In the genomic region with DNA sequence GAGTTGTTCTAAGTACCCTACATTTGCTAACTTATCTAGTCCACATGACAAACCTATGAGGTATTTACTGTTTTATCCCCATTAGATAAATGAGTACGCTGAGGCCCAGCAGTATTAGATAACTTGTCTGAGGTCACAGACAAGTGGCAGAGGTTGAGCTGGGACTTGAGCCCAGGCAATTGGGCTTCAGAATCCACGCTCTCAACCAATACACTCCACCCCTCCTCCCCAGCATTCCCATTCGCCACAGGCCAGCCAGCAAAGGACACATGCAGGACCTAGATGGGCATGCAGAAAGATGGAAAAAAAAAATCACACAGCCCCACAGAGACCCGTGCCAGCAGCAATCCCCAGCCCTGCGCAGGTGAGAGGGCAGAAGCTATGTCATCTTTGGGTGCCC, we compare ENCODE assay signal across 10 cellular contexts. TPM values are rescaled to one million over a fixed set of nuclear protein-coding genes. Genes with fewer than 3 reads are reported as not detected.
DNase-seq lines count a peak whose midpoint lies in the region; ATAC-seq and TF ChIP-seq lines count a peak whose summit lies in the region.
"Had no signal": no experiment of that assay in that cellular context is flagged by ENCODE, and none has a peak within 500 bp of the region (broad histone marks: within the 10 kb centered on the region; RNA-seq: fewer than 3 reads in every experiment).

No MANE protein-coding gene starts in this region.

- H3K9me2 ChIP-seq in neural cell (ENCODE audit: insufficient read depth, low read length), result no peaks in the 10 kb centered on the region

- peak overlapping the region; percentile 41 for H3K9ac ChIP-seq in neural cell (ENCODE audit: low read length)

- no peak for TF ChIP-seq EP300 in neural cell (conservative IDR thresholded peaks at IDR 0.05; ENCODE audit: poor library complexity, severe bottlenecking)

- no peaks in the 10 kb centered on the region for H3K27me3 Mint-ChIP-seq in stimulated activated naive CD8-positive, alpha-beta T cell treated with anti-CD3 and anti-CD28 coated beads, Interleukin-15, Interleukin-2, amounts not matched to agents 100 ng/mL and 50 ng/mL, for 24 hours
- H3K27me3 Mint-ChIP-seq in effector memory CD8-positive, alpha-beta T cell, result no peaks in the 10 kb centered on the region

- H3K9me3 Mint-ChIP-seq in stimulated activated naive CD8-positive, alpha-beta T cell treated with anti-CD3 and anti-CD28 coated beads, Interleukin-15, Interleukin-2, amounts not matched to agents 100 ng/mL and 50 ng/mL, for 24 hours, result no peaks in the 10 kb centered on the region
- no peaks in the 10 kb centered on the region for H3K9me3 Mint-ChIP-seq in effector memory CD8-positive, alpha-beta T cell

- no peak for TF ChIP-seq POLR2A in GM18505 (IDR thresholded peaks at IDR 0.05; ENCODE audit: borderline replicate concordance, extremely low read depth, insufficient read depth, insufficient read length)

- H2AFZ ChIP-seq in neural cell (ENCODE audit: low read depth, low read length), result no peak overlapping the region

- peaks cover 52% of the 10 kb centered on the region for H3K36me3 Mint-ChIP-seq in stimulated activated naive CD8-positive, alpha-beta T cell treated with anti-CD3 and anti-CD28 coated beads, Interleukin-15, Interleukin-2, amounts not matched to agents 100 ng/mL and 50 ng/mL, for 24 hours (ENCODE audit: low read depth)
- peaks cover 28% of the 10 kb centered on the region for H3K36me3 Mint-ChIP-seq in effector memory CD8-positive, alpha-beta T cell (ENCODE audit: insufficient read depth)

- no peaks in the 10 kb centered on the region for H4K20me1 ChIP-seq in neural cell (ENCODE audit: insufficient read depth)

- H3K4me3 Mint-ChIP-seq in stimulated activated naive CD8-positive, alpha-beta T cell treated with anti-CD3 and anti-CD28 coated beads, Interleukin-15, Interleukin-2, amounts not matched to agents 100 ng/mL and 50 ng/mL, for 24 hours, result peak overlapping the region; percentile 77
- H3K4me3 Mint-ChIP-seq in effector memory CD8-positive, alpha-beta T cell, result peak overlapping the region; percentile 69 to 85

- TF ChIP-seq RAD21 in neural cell (conservative IDR thresholded peaks at IDR 0.05), result no peak

- peaks cover 100% of the 10 kb centered on the region for H3K4me1 Mint-ChIP-seq in stimulated activated naive CD8-positive, alpha-beta T cell treated with anti-CD3 and anti-CD28 coated beads, Interleukin-15, Interleukin-2, amounts not matched to agents 100 ng/mL and 50 ng/mL, for 24 hours (ENCODE audit: low read depth)
- peaks cover 78 to 84% of the 10 kb centered on the region in 2 donors for H3K4me1 Mint-ChIP-seq in effector memory CD8-positive, alpha-beta T cell (ENCODE audit: low read depth in 2 of 2)

- TF ChIP-seq CTCF in neural cell (IDR thresholded peaks at IDR 0.05; ENCODE audit: poor library complexity, severe bottlenecking), result no peak

- peaks cover 23% of the 10 kb centered on the region for H3K79me2 ChIP-seq in neural cell (replicated peaks; ENCODE audit: insufficient read depth, low read length)

- H3K27ac ChIP-seq in neural cell (ENCODE audit: low read length), result peak overlapping the region; percentile 46
- H3K27ac ChIP-seq: SJCRH30 had no signal

- no peak for DNase-seq in stimulated activated naive CD8-positive, alpha-beta T cell treated with anti-CD3 and anti-CD28 coated beads, Interleukin-15, Interleukin-2, amounts not matched to agents 100 U/mL and 50 U/mL, for 24 hours
- DNase-seq in effector memory CD8-positive, alpha-beta T cell, result no peak
- no peak for DNase-seq in D341Med (ENCODE audit: low spot score)
- DNase-seq: NCI-H1694 treated with DMSO at 0.1 percent for 48 hours had no signal

- no peaks in the 10 kb centered on the region for H3K9me3 ChIP-seq in neural cell (ENCODE audit: low read length)
- H3K9me3 ChIP-seq: SJCRH30 had no signal

- no peaks in the 10 kb centered on the region for H3K36me3 ChIP-seq in neural cell (ENCODE audit: insufficient read depth, low read length)

- peak overlapping the region; percentile 96 for H3K27ac Mint-ChIP-seq in stimulated activated naive CD8-positive, alpha-beta T cell treated with anti-CD3 and anti-CD28 coated beads, Interleukin-15, Interleukin-2, amounts not matched to agents 100 ng/mL and 50 ng/mL, for 24 hours
- peak overlapping the region; percentile 85 to 92 for H3K27ac Mint-ChIP-seq in effector memory CD8-positive, alpha-beta T cell

- H3K4me2 ChIP-seq in neural cell (ENCODE audit: low read length), result no peak overlapping the region

- no peaks in the 10 kb centered on the region for H3K27me3 ChIP-seq in neural cell (ENCODE audit: insufficient read depth, low read depth, low read length)
- H3K27me3 ChIP-seq: SJCRH30 had no signal

- no peak overlapping the region for H3K4me3 ChIP-seq in neural cell (ENCODE audit: low read length)
- H3K4me3 ChIP-seq: SJCRH30 had no signal

- no peak for ATAC-seq in stimulated activated naive CD8-positive, alpha-beta T cell treated with anti-CD3 and anti-CD28 coated beads, Interleukin-15, Interleukin-2, amounts not matched to agents 100 U/mL and 50 U/mL, for 24 hours
- ATAC-seq in effector memory CD8-positive, alpha-beta T cell (replicated peaks), result no peak
- ATAC-seq in GM18505 (IDR thresholded peaks at IDR 0.05; ENCODE audit: unreplicated experiment), result no peak
- no peak for ATAC-seq in HG02571 (IDR thresholded peaks at IDR 0.05; ENCODE audit: unreplicated experiment)
- no peak for ATAC-seq in GM19463 (IDR thresholded peaks at IDR 0.05; ENCODE audit: unreplicated experiment)

- no peaks in the 10 kb centered on the region for H3F3A ChIP-seq in neural cell (ENCODE audit: insufficient read depth, low read length, poor library complexity, severe bottlenecking)

TF ChIP-seq in neural cell, 6 proteins besides CTCF, POLR2A, EP300 and RAD21:
- no peak for TF ChIP-seq SMC3 (conservative IDR thresholded peaks at IDR 0.05; ENCODE audit: poor library complexity)
- TF ChIP-seq TAF1 (IDR thresholded peaks at IDR 0.05; ENCODE audit: low read depth), result no peak
- TF ChIP-seq MXI1 (conservative IDR thresholded peaks at IDR 0.05; ENCODE audit: poor library complexity, severe bottlenecking), result no peak
- no peak for TF ChIP-seq EZH2 (IDR thresholded peaks at IDR 0.05; ENCODE audit: borderline replicate concordance, insufficient read depth, low read length, poor library complexity, severe bottlenecking)
- TF ChIP-seq, protein P1, sequence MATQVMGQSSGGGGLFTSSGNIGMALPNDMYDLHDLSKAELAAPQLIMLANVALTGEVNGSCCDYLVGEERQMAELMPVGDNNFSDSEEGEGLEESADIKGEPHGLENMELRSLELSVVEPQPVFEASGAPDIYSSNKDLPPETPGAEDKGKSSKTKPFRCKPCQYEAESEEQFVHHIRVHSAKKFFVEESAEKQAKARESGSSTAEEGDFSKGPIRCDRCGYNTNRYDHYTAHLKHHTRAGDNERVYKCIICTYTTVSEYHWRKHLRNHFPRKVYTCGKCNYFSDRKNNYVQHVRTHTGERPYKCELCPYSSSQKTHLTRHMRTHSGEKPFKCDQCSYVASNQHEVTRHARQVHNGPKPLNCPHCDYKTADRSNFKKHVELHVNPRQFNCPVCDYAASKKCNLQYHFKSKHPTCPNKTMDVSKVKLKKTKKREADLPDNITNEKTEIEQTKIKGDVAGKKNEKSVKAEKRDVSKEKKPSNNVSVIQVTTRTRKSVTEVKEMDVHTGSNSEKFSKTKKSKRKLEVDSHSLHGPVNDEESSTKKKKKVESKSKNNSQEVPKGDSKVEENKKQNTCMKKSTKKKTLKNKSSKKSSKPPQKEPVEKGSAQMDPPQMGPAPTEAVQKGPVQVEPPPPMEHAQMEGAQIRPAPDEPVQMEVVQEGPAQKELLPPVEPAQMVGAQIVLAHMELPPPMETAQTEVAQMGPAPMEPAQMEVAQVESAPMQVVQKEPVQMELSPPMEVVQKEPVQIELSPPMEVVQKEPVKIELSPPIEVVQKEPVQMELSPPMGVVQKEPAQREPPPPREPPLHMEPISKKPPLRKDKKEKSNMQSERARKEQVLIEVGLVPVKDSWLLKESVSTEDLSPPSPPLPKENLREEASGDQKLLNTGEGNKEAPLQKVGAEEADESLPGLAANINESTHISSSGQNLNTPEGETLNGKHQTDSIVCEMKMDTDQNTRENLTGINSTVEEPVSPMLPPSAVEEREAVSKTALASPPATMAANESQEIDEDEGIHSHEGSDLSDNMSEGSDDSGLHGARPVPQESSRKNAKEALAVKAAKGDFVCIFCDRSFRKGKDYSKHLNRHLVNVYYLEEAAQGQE (IDR thresholded peaks at IDR 0.05; ENCODE audit: borderline replicate concordance), result no peak
- no peak for TF ChIP-seq POLR2AphosphoS5 (IDR thresholded peaks at IDR 0.05)

RNA-seq across cellular contexts. Expression of gene HDAC7, which starts 12.4 kb away (rescaled TPM):
- polyA plus RNA-seq in neural cell, result 30.2 and 51.5 TPM in 2 replicates
- polyA minus RNA-seq in neural cell, result 11.9 and 18.7 TPM in 2 replicates

RNA-seq across cellular contexts. Expression of gene SLC48A1, which starts 34.3 kb away (rescaled TPM):
- 8.0 and 8.5 TPM in 2 replicates for polyA plus RNA-seq in neural cell
- polyA minus RNA-seq in neural cell, result 9.7 and 11.2 TPM in 2 replicates

RNA-seq across cellular contexts. Expression of gene RAPGEF3, which starts 48.7 kb away (rescaled TPM):
- 0.30 and 1.5 TPM in 2 replicates for polyA plus RNA-seq in neural cell
- polyA minus RNA-seq in neural cell, result 0.23 and 0.49 TPM in 2 replicates
